In the genomic region with DNA sequence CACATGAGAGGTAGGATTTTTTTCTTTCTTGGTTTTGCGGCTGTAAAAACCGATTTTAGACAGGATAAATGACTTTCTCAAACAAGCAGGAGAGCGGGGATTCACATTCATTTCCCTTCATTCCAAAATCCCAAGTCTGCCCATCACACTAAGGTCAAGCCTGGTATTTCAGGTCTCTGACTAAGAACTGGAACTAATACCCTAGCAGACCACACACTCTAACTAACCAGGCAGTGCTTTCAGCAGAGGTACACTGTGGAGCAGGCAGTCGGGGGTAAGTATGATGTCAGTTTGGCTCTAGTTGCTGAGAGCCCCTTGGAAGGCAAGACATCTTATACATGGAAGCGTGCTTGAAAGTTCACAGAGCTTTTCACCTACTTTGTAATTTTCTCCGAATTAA, we compare ENCODE assay signal across 1 cellular context.
TF ChIP-seq lines count a peak whose summit lies in the region.

No MANE protein-coding gene starts in this region.

TF ChIP-seq in IMR-90, 13 proteins besides CTCF, POLR2A, EP300 and RAD21 (continued from another document):
- TF ChIP-seq USF2 (IDR thresholded peaks at IDR 0.05; ENCODE audit: low read depth, low read length) (no peak), MXI1 (IDR thresholded peaks at IDR 0.05; ENCODE audit: borderline replicate concordance, low read depth, low read length) (no peak), CEBPB (IDR thresholded peaks at IDR 0.05; ENCODE audit: low read depth, low read length) (no peak)
